ENCODE assay signal across 1 cellular context in the genomic region with DNA sequence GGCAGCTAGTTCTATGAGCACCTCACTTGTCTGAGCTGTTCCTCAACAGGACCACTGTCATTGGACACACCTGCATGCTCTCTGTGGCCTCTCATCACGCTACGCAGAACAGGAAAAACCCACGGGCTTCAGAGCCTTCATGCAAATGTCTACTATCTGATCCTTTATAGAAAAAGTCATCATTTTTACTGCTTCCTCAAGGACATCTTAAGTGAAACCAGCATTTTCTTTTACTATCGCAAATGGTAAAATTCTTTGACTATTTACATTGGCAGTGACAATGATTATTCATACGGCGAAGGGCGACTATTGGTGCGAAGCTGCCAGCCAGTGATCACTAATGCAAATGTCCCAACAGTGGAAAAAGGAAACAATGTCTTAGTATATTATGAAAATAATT.
TF ChIP-seq lines count a peak whose summit lies in the region.

No MANE protein-coding gene starts in this region.

TF ChIP-seq in GM12878, 131 proteins besides CTCF, POLR2A, EP300 and RAD21 (continued from another document):
- TF ChIP-seq, protein P1, sequence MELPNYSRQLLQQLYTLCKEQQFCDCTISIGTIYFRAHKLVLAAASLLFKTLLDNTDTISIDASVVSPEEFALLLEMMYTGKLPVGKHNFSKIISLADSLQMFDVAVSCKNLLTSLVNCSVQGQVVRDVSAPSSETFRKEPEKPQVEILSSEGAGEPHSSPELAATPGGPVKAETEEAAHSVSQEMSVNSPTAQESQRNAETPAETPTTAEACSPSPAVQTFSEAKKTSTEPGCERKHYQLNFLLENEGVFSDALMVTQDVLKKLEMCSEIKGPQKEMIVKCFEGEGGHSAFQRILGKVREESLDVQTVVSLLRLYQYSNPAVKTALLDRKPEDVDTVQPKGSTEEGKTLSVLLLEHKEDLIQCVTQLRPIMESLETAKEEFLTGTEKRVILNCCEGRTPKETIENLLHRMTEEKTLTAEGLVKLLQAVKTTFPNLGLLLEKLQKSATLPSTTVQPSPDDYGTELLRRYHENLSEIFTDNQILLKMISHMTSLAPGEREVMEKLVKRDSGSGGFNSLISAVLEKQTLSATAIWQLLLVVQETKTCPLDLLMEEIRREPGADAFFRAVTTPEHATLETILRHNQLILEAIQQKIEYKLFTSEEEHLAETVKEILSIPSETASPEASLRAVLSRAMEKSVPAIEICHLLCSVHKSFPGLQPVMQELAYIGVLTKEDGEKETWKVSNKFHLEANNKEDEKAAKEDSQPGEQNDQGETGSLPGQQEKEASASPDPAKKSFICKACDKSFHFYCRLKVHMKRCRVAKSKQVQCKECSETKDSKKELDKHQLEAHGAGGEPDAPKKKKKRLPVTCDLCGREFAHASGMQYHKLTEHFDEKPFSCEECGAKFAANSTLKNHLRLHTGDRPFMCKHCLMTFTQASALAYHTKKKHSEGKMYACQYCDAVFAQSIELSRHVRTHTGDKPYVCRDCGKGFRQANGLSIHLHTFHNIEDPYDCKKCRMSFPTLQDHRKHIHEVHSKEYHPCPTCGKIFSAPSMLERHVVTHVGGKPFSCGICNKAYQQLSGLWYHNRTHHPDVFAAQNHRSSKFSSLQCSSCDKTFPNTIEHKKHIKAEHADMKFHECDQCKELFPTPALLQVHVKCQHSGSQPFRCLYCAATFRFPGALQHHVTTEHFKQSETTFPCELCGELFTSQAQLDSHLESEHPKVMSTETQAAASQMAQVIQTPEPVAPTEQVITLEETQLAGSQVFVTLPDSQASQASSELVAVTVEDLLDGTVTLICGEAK (IDR thresholded peaks at IDR 0.05; ENCODE audit: borderline replicate concordance), result no peak
- TF ChIP-seq ZNF24 (IDR thresholded peaks at IDR 0.05) (no peak), TCF12 (IDR thresholded peaks at IDR 0.05; ENCODE audit: low read depth, low read length) (0 out of 2 replicates have a peak, but pooled peaks have one; percentile 10), RUNX3 (IDR thresholded peaks at IDR 0.05; ENCODE audit: low read length) (peak; percentile 47)
